ENCODE assay signal across 1 cellular context in genomic region chr2:11500702-11501303, GRCh38.
A peak's percentile ranks its signal among the peaks of the same experiment; 100 is the strongest.
TF ChIP-seq lines count a peak whose summit lies in the region.

No MANE protein-coding gene starts in this region.

TF ChIP-seq in HepG2, 621 proteins besides CTCF, POLR2A, EP300 and RAD21 (continued from another document and continues in another):
- TF ChIP-seq ZNF30 (CRISPR knock-in tag; IDR thresholded peaks at IDR 0.05) (no peak), ZNF530 (CRISPR knock-in tag; IDR thresholded peaks at IDR 0.05; ENCODE audit: low read depth) (no peak), HOXA9 (CRISPR knock-in tag; IDR thresholded peaks at IDR 0.05; ENCODE audit: borderline replicate concordance) (no peak), NR2F6 (IDR thresholded peaks at IDR 0.05) (no peak), NR2F6 (CRISPR knock-in tag; IDR thresholded peaks at IDR 0.05) (0 out of 2 replicates have a peak, but pooled peaks have one; percentile 6), ZNF788 (CRISPR knock-in tag; IDR thresholded peaks at IDR 0.05; ENCODE audit: borderline replicate concordance) (0 out of 2 replicates have a peak, but pooled peaks have one; percentile 54), MBD4 (IDR thresholded peaks at IDR 0.05; ENCODE audit: borderline replicate concordance, low read length) (no peak), FUBP1 (CRISPR knock-in tag; IDR thresholded peaks at IDR 0.05; ENCODE audit: borderline replicate concordance) (no peak), RFXAP (CRISPR knock-in tag; IDR thresholded peaks at IDR 0.05; ENCODE audit: borderline replicate concordance) (no peak), ZSCAN12 (CRISPR knock-in tag; IDR thresholded peaks at IDR 0.05) (no peak), CREM (IDR thresholded peaks at IDR 0.05) (no peak), CREM (CRISPR knock-in tag; IDR thresholded peaks at IDR 0.05) (no peak), ZZZ3 (CRISPR knock-in tag; IDR thresholded peaks at IDR 0.05; ENCODE audit: borderline replicate concordance) (no peak), CEBPG (CRISPR knock-in tag; IDR thresholded peaks at IDR 0.05) (peak; percentile 26; the same call in 1 of the 2 replicates), MED1 (CRISPR knock-in tag; IDR thresholded peaks at IDR 0.05) (peak; percentile 26; the same call in 1 of the 2 replicates), ATF2 (CRISPR knock-in tag; IDR thresholded peaks at IDR 0.05) (0 out of 2 replicates have a peak, but pooled peaks have one; percentile 13), ZFP37 (CRISPR knock-in tag; IDR thresholded peaks at IDR 0.05; ENCODE audit: borderline replicate concordance) (no peak), RXRB (CRISPR knock-in tag; IDR thresholded peaks at IDR 0.05; ENCODE audit: borderline replicate concordance) (0 out of 2 replicates have a peak, but pooled peaks have one; percentile 8), CERS6 (CRISPR knock-in tag; IDR thresholded peaks at IDR 0.05) (no peak), ZNF569 (CRISPR knock-in tag; IDR thresholded peaks at IDR 0.05; ENCODE audit: borderline replicate concordance) (no peak), FOXA1 (IDR thresholded peaks at IDR 0.05) (no peak), FOXA1 (CRISPR knock-in tag; IDR thresholded peaks at IDR 0.05) (0 out of 2 replicates have a peak, but pooled peaks have one; percentile 13), ZNF251 (CRISPR knock-in tag; IDR thresholded peaks at IDR 0.05) (no peak), MAF1 (CRISPR knock-in tag; IDR thresholded peaks at IDR 0.05; ENCODE audit: borderline replicate concordance) (peak; percentile 55; the same call in 1 of the 2 replicates), MED8 (CRISPR knock-in tag; IDR thresholded peaks at IDR 0.05; ENCODE audit: insufficient replicate concordance) (no peak), CREBL2 (CRISPR knock-in tag; IDR thresholded peaks at IDR 0.05; ENCODE audit: borderline replicate concordance) (no peak), KIAA2018 (CRISPR knock-in tag; IDR thresholded peaks at IDR 0.05; ENCODE audit: borderline replicate concordance) (no peak), DPF2 (CRISPR knock-in tag; IDR thresholded peaks at IDR 0.05; ENCODE audit: borderline replicate concordance, low read depth) (no peak), PAX8 (CRISPR knock-in tag; IDR thresholded peaks at IDR 0.05; ENCODE audit: borderline replicate concordance) (0 out of 2 replicates have a peak, but pooled peaks have one; percentile 17), UBTF (CRISPR knock-in tag; IDR thresholded peaks at IDR 0.05) (no peak), HDAC2 (CRISPR knock-in tag; IDR thresholded peaks at IDR 0.05) (0 out of 2 replicates have a peak, but pooled peaks have one; percentile 16)
- TF ChIP-seq, protein P1, sequence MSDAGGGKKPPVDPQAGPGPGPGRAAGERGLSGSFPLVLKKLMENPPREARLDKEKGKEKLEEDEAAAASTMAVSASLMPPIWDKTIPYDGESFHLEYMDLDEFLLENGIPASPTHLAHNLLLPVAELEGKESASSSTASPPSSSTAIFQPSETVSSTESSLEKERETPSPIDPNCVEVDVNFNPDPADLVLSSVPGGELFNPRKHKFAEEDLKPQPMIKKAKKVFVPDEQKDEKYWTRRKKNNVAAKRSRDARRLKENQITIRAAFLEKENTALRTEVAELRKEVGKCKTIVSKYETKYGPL (CRISPR knock-in tag; IDR thresholded peaks at IDR 0.05) = no peak
- TF ChIP-seq, protein P2, sequence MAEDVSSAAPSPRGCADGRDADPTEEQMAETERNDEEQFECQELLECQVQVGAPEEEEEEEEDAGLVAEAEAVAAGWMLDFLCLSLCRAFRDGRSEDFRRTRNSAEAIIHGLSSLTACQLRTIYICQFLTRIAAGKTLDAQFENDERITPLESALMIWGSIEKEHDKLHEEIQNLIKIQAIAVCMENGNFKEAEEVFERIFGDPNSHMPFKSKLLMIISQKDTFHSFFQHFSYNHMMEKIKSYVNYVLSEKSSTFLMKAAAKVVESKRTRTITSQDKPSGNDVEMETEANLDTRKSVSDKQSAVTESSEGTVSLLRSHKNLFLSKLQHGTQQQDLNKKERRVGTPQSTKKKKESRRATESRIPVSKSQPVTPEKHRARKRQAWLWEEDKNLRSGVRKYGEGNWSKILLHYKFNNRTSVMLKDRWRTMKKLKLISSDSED (CRISPR knock-in tag; IDR thresholded peaks at IDR 0.05) = no peak
- TF ChIP-seq, protein P3, sequence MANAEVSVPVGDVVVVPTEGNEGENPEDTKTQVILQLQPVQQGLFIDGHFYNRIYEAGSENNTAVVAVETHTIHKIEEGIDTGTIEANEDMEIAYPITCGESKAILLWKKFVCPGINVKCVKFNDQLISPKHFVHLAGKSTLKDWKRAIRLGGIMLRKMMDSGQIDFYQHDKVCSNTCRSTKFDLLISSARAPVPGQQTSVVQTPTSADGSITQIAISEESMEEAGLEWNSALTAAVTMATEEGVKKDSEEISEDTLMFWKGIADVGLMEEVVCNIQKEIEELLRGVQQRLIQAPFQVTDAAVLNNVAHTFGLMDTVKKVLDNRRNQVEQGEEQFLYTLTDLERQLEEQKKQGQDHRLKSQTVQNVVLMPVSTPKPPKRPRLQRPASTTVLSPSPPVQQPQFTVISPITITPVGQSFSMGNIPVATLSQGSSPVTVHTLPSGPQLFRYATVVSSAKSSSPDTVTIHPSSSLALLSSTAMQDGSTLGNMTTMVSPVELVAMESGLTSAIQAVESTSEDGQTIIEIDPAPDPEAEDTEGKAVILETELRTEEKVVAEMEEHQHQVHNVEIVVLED (CRISPR knock-in tag; IDR thresholded peaks at IDR 0.05; ENCODE audit: borderline replicate concordance) = no peak
- TF ChIP-seq, protein P4, sequence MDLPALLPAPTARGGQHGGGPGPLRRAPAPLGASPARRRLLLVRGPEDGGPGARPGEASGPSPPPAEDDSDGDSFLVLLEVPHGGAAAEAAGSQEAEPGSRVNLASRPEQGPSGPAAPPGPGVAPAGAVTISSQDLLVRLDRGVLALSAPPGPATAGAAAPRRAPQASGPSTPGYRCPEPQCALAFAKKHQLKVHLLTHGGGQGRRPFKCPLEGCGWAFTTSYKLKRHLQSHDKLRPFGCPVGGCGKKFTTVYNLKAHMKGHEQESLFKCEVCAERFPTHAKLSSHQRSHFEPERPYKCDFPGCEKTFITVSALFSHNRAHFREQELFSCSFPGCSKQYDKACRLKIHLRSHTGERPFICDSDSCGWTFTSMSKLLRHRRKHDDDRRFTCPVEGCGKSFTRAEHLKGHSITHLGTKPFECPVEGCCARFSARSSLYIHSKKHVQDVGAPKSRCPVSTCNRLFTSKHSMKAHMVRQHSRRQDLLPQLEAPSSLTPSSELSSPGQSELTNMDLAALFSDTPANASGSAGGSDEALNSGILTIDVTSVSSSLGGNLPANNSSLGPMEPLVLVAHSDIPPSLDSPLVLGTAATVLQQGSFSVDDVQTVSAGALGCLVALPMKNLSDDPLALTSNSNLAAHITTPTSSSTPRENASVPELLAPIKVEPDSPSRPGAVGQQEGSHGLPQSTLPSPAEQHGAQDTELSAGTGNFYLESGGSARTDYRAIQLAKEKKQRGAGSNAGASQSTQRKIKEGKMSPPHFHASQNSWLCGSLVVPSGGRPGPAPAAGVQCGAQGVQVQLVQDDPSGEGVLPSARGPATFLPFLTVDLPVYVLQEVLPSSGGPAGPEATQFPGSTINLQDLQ (CRISPR knock-in tag; IDR thresholded peaks at IDR 0.05) = no peak
